Comparison of ENCODE assay signal across 8 cellular contexts in genomic region chr17:81509048-81509686, GRCh38. TPM values are rescaled to one million over a fixed set of nuclear protein-coding genes. Genes with fewer than 3 reads are reported as not detected.
DNase-seq lines count a peak whose midpoint lies in the region; ATAC-seq and TF ChIP-seq lines count a peak whose summit lies in the region.

No MANE protein-coding gene starts in this region.

- peaks cover 0 to 12% (median 10%) of the 10 kb centered on the region in 4 donors for H3K4me1 ChIP-seq in Peyer's patch

- intact Hi-C loops in dendritic cell treated with granulocyte-macrophage colony-stimulating factor and Interleukin-4, amounts not matched to agents 40 ng/mL and 50 ng/mL, for 4 days (cut with micrococcal nuclease): no loop called here
- intact Hi-C loops in natural killer cell (cut with micrococcal nuclease): no loop called here

- H3K4me1 Mint-ChIP-seq in dendritic cell treated with granulocyte-macrophage colony-stimulating factor and Interleukin-4, amounts not matched to agents 40 ng/mL and 50 ng/mL, for 4 days (ENCODE audit: low read depth): peaks cover 43% of the 10 kb centered on the region
- H3K4me1 Mint-ChIP-seq in natural killer cell: peaks cover 42 to 52% of the 10 kb centered on the region in 2 donors

- H3K27me3 ChIP-seq in Peyer's patch: no peaks in the 10 kb centered on the region

- H3K36me3 Mint-ChIP-seq in dendritic cell treated with granulocyte-macrophage colony-stimulating factor and Interleukin-4, amounts not matched to agents 40 ng/mL and 50 ng/mL, for 4 days (ENCODE audit: low read depth): peaks cover 48% of the 10 kb centered on the region
- H3K36me3 Mint-ChIP-seq in natural killer cell: peaks cover 28% of the 10 kb centered on the region

- H3K27ac Mint-ChIP-seq in dendritic cell treated with granulocyte-macrophage colony-stimulating factor and Interleukin-4, amounts not matched to agents 40 ng/mL and 50 ng/mL, for 4 days: peak overlapping the region; percentile 88
- peak overlapping the region; percentile 95 to 98 for H3K27ac Mint-ChIP-seq in natural killer cell

- H3K9me3 Mint-ChIP-seq in dendritic cell treated with granulocyte-macrophage colony-stimulating factor and Interleukin-4, amounts not matched to agents 40 ng/mL and 50 ng/mL, for 4 days: no peaks in the 10 kb centered on the region
- no peaks in the 10 kb centered on the region for H3K9me3 Mint-ChIP-seq in natural killer cell

- TF ChIP-seq POLR2A in Peyer's patch (IDR thresholded peaks at IDR 0.05): peak; percentile 31 to 73

- H3K9me3 ChIP-seq in Peyer's patch: no peaks in the 10 kb centered on the region

- H3K4me3 ChIP-seq in Peyer's patch: peak overlapping the region; percentile 71 to 99 (median 90)

- H3K4me3 Mint-ChIP-seq in dendritic cell treated with granulocyte-macrophage colony-stimulating factor and Interleukin-4, amounts not matched to agents 40 ng/mL and 50 ng/mL, for 4 days: peak overlapping the region; percentile 99
- H3K4me3 Mint-ChIP-seq in natural killer cell: peak overlapping the region; percentile 100

- ATAC-seq in natural killer cell (no peak), HG02678 (IDR thresholded peaks at IDR 0.05; ENCODE audit: unreplicated experiment) (no peak)

- peak overlapping the region; percentile 13 to 100 (median 98) for H3K27ac ChIP-seq in Peyer's patch

- TF ChIP-seq CTCF in Peyer's patch (IDR thresholded peaks at IDR 0.05): peak in 1 of 6 experiments; percentile 2
- TF ChIP-seq CTCF in natural killer cell (IDR thresholded peaks at IDR 0.05): no peak

- peaks cover 3% of the 10 kb centered on the region for H3K27me3 Mint-ChIP-seq in dendritic cell treated with granulocyte-macrophage colony-stimulating factor and Interleukin-4, amounts not matched to agents 40 ng/mL and 50 ng/mL, for 4 days
- no peaks in the 10 kb centered on the region for H3K27me3 Mint-ChIP-seq in natural killer cell (ENCODE audit: low read depth in 2 of 2)

- H3K36me3 ChIP-seq in Peyer's patch: peaks cover 0 to 39% (median 0%) of the 10 kb centered on the region in 3 donors

- DNase-seq in NCI-H1105 treated with DMSO at 0.1 percent for 48 hours (lab: John Stamatoyannopoulos, UW): peak; percentile 15
- no peak for DNase-seq in NCI-H1105 (lab: John Stamatoyannopoulos, UW)
- DNase-seq in Peyer's patch: peak in 2 of 3 donors; percentile 59 to 71
- DNase-seq in natural killer cell: no peak
- DNase-seq in globus pallidus (ENCODE audit: low spot score): no peak
- no peak for DNase-seq in stimulated activated naive CD4-positive, alpha-beta T cell treated with Interleukin-2 at 50 U/mL for 16 hours (lab: John Stamatoyannopoulos, UW)

RNA-seq across cellular contexts. Expression of gene ACTG1, which starts 3.4 kb away (rescaled TPM):
- total RNA-seq in Peyer's patch: 1,000 to 10,000 TPM; 2,510 to 3,878 (median 3,203) TPM
- total RNA-seq in natural killer cell: 1,000 to 10,000 TPM; 1,401 to 1,901 (median 1,735) TPM

RNA-seq across cellular contexts. Expression of gene FSCN2, which starts 19.0 kb away (rescaled TPM):
- total RNA-seq in Peyer's patch: 1 to 10 TPM; 1.2 to 7.9 (median 5.2) TPM
- 1 to 10 TPM in 2 of 3 donors, under 1 TPM in 1; 0.26 to 2.6 (median 1.0) TPM for total RNA-seq in natural killer cell

RNA-seq across cellular contexts. Expression of gene FAAP100, which starts 43.0 kb away (rescaled TPM):
- total RNA-seq in Peyer's patch: 10 to 100 TPM; 38.2 to 66.9 (median 52.2) TPM
- total RNA-seq in natural killer cell: 10 to 100 TPM; 31.8 to 34.5 (median 33.1) TPM

Comparison
In these comparisons a context has a peak if more than half of its experiments do, and no peak if none do; other contexts are left out.
1. DNase-seq: peak in NCI-H1105 treated with DMSO at 0.1 percent for 48 hours (single experiment) and Peyer's patch (2 of 3); none in NCI-H1105 (single experiment), natural killer cell (single experiment), globus pallidus (single experiment) and stimulated activated naive CD4-positive, alpha-beta T cell treated with Interleukin-2 at 50 U/mL for 16 hours (single experiment).